In the genomic region with DNA sequence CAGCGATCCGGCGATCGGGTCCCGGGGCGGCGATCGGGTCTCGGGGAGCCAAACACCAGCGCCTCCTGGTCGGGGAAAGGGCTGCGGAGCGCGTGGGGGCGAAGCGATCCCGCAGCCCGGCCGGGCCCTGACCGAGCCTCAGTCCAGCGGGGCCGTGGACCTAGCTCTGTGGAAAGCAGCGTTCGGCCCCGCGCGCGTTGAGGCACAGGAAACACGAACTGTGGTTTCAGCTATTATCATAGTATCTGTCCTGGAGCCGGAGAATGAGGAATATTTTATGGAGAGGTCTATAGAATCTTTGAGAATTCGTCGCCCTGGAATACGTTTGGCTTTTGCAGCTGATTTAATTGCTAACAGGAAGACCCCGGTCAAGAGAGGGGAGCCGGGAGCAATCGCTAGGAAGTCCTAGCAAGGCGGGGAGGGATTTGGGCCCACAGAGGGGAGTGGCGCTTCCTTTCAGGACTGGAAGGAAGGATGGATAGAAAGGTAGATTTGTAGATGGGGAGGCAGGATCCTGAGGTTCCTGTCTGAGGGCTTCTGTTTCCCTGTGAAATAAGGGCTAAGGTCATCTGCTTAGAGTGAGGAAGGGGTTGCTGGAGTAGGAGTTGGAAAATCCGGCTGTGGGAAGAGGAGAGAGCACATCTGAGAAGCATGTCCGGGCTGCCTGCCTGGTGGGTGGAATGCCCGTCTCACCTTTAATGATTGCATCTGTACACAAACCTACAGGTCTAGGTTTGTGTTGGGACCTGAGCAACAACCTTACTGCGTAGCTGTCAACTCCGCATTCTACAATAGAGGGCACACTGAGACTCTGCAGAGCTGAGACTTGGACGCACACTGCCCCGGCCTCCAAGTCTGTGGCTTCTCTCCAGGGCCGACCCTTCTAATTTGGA, we compare ENCODE assay signal across 8 cellular contexts. TPM values are rescaled to one million over a fixed set of nuclear protein-coding genes. Genes with fewer than 3 reads are reported as not detected.
DNase-seq lines count a peak whose midpoint lies in the region; ATAC-seq, FAIRE-seq and TF ChIP-seq lines count a peak whose summit lies in the region.

No MANE protein-coding gene starts in this region.

- DNase-seq in Ammon's horn (ENCODE audit: low spot score): peak; percentile 36
- DNase-seq in right atrium auricular region (ENCODE audit: low spot score): no peak
- no peak for DNase-seq in mucosa of gallbladder (ENCODE audit: low spot score)
- DNase-seq in H54 (ENCODE audit: insufficient read length, low spot score): no peak

- H3K9me3 Mint-ChIP-seq in activated naive CD8-positive, alpha-beta T cell (ENCODE audit: low read depth): no peaks in the 10 kb centered on the region

- H3K9ac ChIP-seq in rectal smooth muscle tissue (ENCODE audit: low read length): no peak overlapping the region

- peaks cover 13% of the 10 kb centered on the region for H3K4me1 Mint-ChIP-seq in activated naive CD8-positive, alpha-beta T cell (ENCODE audit: low read depth)

- peaks cover 6% of the 10 kb centered on the region for H3K36me3 ChIP-seq in right atrium auricular region
- H3K36me3 ChIP-seq in rectal smooth muscle tissue (ENCODE audit: control insufficient read depth, insufficient read depth, low read length): peaks cover 4% of the 10 kb centered on the region

- no peaks in the 10 kb centered on the region for H3K36me3 Mint-ChIP-seq in activated naive CD8-positive, alpha-beta T cell

- H3K27ac ChIP-seq in right atrium auricular region (peak overlapping the region; percentile 73), rectal smooth muscle tissue (ENCODE audit: low read depth, low read length) (no peak overlapping the region)

- FAIRE-seq in H54 (lab: Jason Lieb, UNC): no peak

- H3K9me3 ChIP-seq in right atrium auricular region: no peaks in the 10 kb centered on the region

- peaks cover 0 to 11% of the 10 kb centered on the region in 2 donors for H3K4me1 ChIP-seq in right atrium auricular region
- H3K4me1 ChIP-seq in rectal smooth muscle tissue (ENCODE audit: control insufficient read depth, insufficient read depth, low read length): no peaks in the 10 kb centered on the region

- no peaks in the 10 kb centered on the region for H3K27me3 Mint-ChIP-seq in activated naive CD8-positive, alpha-beta T cell

- peak; percentile 45; the same call in 1 of the 2 replicates for TF ChIP-seq CTCF in LNCAP (IDR thresholded peaks at IDR 0.05)
- TF ChIP-seq CTCF in right atrium auricular region (IDR thresholded peaks at IDR 0.05): no peak

- TF ChIP-seq POLR2A in H54 (IDR thresholded peaks at IDR 0.05; ENCODE audit: low read depth, low read length): no peak

- H3K27ac Mint-ChIP-seq in activated naive CD8-positive, alpha-beta T cell: peak overlapping the region; percentile 42

- H3K4me3 ChIP-seq in right atrium auricular region (peak overlapping the region; percentile 75 to 83), rectal smooth muscle tissue (ENCODE audit: low read length) (peak overlapping the region; percentile 80)

- peak overlapping the region; percentile 90 for H3K4me3 Mint-ChIP-seq in activated naive CD8-positive, alpha-beta T cell

- no peaks in the 10 kb centered on the region for H3K27me3 ChIP-seq in right atrium auricular region
- H3K27me3 ChIP-seq in rectal smooth muscle tissue (ENCODE audit: control insufficient read depth, insufficient read depth, low read length): no peaks in the 10 kb centered on the region

- ATAC-seq in GM18907 (IDR thresholded peaks at IDR 0.05; ENCODE audit: unreplicated experiment): peak; percentile 18

RNA-seq across cellular contexts. Expression of a gene that starts 0.8 kb away (rescaled TPM):
- total RNA-seq in right atrium auricular region: 1 to 10 TPM; 1.4 to 1.7 TPM
- total RNA-seq in mucosa of gallbladder: 3.7 TPM

RNA-seq across cellular contexts. Expression of a gene that starts 29.9 kb away (rescaled TPM):
- total RNA-seq in right atrium auricular region (1 to 10 TPM in 1 of 2 donors, under 1 TPM in 1; 0.63 to 4.1 TPM), mucosa of gallbladder (0.60 TPM)

RNA-seq across cellular contexts. Expression of a gene that starts 41.1 kb away (rescaled TPM):
- under 1 TPM; 0.22 to 0.51 TPM for total RNA-seq in right atrium auricular region
- 0.46 TPM for total RNA-seq in mucosa of gallbladder

RNA-seq across cellular contexts. Expression of a gene that starts 44.9 kb away (rescaled TPM):
- total RNA-seq in right atrium auricular region (10 to 100 TPM in 1 of 2 donors, 1 to 10 TPM in 1; 9.6 to 10.5 TPM), mucosa of gallbladder (20.6 TPM)
